ENCODE assay signal across 8 cellular contexts in the genomic region with DNA sequence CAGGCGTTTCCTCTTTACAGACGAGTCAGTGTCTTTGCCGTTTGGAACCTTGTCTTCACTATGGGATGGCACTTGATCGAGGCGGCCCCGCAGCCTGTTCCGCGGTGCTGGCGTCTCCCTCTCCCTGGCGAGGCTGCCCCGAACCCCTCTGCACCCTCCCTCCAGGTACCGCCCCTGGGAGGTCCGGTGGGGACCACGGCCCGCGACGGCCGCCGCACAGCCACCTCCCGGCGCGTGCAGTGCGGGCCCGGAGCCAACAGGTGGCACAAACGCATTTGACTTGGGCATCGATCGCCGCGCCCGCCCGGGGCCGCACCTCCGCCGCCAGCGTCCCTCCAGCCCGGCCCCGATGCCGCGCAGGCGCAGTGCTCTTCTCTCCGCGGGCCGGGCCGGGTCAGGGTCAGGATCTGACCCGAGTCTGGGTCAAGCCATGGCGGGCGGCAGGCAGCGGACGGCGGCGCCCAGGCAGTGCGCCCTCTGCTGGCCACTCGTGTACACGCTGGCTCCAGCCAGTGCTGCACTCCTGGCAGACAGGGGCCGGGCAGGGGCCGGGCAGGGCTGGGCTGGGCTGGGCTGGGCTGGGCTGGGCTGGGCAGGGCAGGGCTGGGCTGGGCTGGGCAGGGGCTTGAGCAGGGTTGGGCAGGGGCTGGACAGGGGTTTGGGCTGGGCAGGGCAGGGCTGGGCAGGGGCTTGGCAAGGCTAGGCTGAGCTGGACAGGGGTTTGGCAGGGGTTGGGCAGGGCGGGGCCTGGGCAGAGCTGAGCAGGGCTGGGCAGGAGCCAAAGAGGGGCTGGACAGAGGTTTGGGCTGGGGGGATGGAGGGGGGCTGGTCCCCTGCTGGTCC.
DNase-seq lines count a peak whose midpoint lies in the region; ATAC-seq and TF ChIP-seq lines count a peak whose summit lies in the region.

No MANE protein-coding gene starts in this region.

- peak; percentile 68 for TF ChIP-seq CTCF in parathyroid adenoma (IDR thresholded peaks at IDR 0.05)
- peak; percentile 85 for TF ChIP-seq CTCF in type B pancreatic cell (conservative IDR thresholded peaks at IDR 0.05)

- ATAC-seq in GM19463 (IDR thresholded peaks at IDR 0.05; ENCODE audit: unreplicated experiment), result peak; percentile 95
- peak; percentile 63 for ATAC-seq in HG03575 (IDR thresholded peaks at IDR 0.05; ENCODE audit: extremely low read depth, insufficient number of reproducible peaks, low FRiP score, unreplicated experiment)

- no peaks in the 10 kb centered on the region for H3K27me3 ChIP-seq in CD8-positive, alpha-beta memory T cell (ENCODE audit: insufficient read depth, low read length, poor library complexity, severe bottlenecking)
- H3K27me3 ChIP-seq in parathyroid adenoma (ENCODE audit: control insufficient read depth, insufficient read depth, low read length), result no peaks in the 10 kb centered on the region

- H3K9me3 Mint-ChIP-seq in CD8-positive, alpha-beta memory T cell, result no peaks in the 10 kb centered on the region
- H3K9me3 Mint-ChIP-seq in type B pancreatic cell, result no peaks in the 10 kb centered on the region

- H3K36me3 ChIP-seq in CD8-positive, alpha-beta memory T cell (ENCODE audit: insufficient read depth, low read length), result no peaks in the 10 kb centered on the region
- H3K36me3 ChIP-seq in parathyroid adenoma (ENCODE audit: control insufficient read depth, insufficient read depth, low read length), result no peaks in the 10 kb centered on the region

- H3K27ac ChIP-seq in CD8-positive, alpha-beta memory T cell (ENCODE audit: low read depth, low read length), result no peak overlapping the region
- H3K27ac ChIP-seq in parathyroid adenoma, result no peak overlapping the region

- H3K4me3 ChIP-seq in CD8-positive, alpha-beta memory T cell (ENCODE audit: low read length), result peak overlapping the region; percentile 50
- H3K4me3 ChIP-seq in parathyroid adenoma (ENCODE audit: low read depth, low read length), result peak overlapping the region; percentile 35

- CTCF ChIA-PET in CD8-positive, alpha-beta memory T cell (lab: Charles Lee), result interaction anchor here (0.6 to 1.2 kb wide), 3 partner anchors 17 to 302 kb away, joined by 3 to 4 read pairs (median 3); no protein-coding TSS in a partner anchor

- no peaks in the 10 kb centered on the region for H3K4me1 ChIP-seq in CD8-positive, alpha-beta memory T cell (ENCODE audit: insufficient read depth, low read length)
- H3K4me1 ChIP-seq in parathyroid adenoma, result no peaks in the 10 kb centered on the region

- H3K9ac ChIP-seq in parathyroid adenoma, result no peak overlapping the region

- peak overlapping the region; percentile 81 for H3K4me2 ChIP-seq in parathyroid adenoma (ENCODE audit: low read length)

- no peak overlapping the region for H3K27ac Mint-ChIP-seq in CD8-positive, alpha-beta memory T cell
- no peak overlapping the region for H3K27ac Mint-ChIP-seq in type B pancreatic cell

- peak overlapping the region in 6 of 7 donors; percentile 55 to 84 (median 65) for H3K4me3 Mint-ChIP-seq in CD8-positive, alpha-beta memory T cell
- peak overlapping the region; percentile 51 for H3K4me3 Mint-ChIP-seq in type B pancreatic cell

- no peaks in the 10 kb centered on the region for H3K9me3 ChIP-seq in CD8-positive, alpha-beta memory T cell (ENCODE audit: low read length)
- no peaks in the 10 kb centered on the region for H3K9me3 ChIP-seq in parathyroid adenoma (ENCODE audit: control insufficient read depth, low read length)

- no peaks in the 10 kb centered on the region for H3K79me2 ChIP-seq in parathyroid adenoma

- no peaks in the 10 kb centered on the region for H3K4me1 Mint-ChIP-seq in CD8-positive, alpha-beta memory T cell
- no peaks in the 10 kb centered on the region for H3K4me1 Mint-ChIP-seq in type B pancreatic cell (ENCODE audit: unreplicated experiment)

- POLR2A ChIA-PET in CD8-positive, alpha-beta memory T cell (lab: Charles Lee), result no interaction called here

- H3K27me3 Mint-ChIP-seq in CD8-positive, alpha-beta memory T cell, result peaks cover 24 to 43% of the 10 kb centered on the region in 2 donors
- peaks cover 38% of the 10 kb centered on the region for H3K27me3 Mint-ChIP-seq in type B pancreatic cell

- peak overlapping the region; percentile 48 for H2AFZ ChIP-seq in parathyroid adenoma

- H3K36me3 Mint-ChIP-seq in CD8-positive, alpha-beta memory T cell, result no peaks in the 10 kb centered on the region
- peaks cover 3% of the 10 kb centered on the region for H3K36me3 Mint-ChIP-seq in type B pancreatic cell

- DNase-seq in CD8-positive, alpha-beta memory T cell, result peak; percentile 36 to 55 (median 49)
- peak; percentile 40 for DNase-seq in RKO (ENCODE audit: low spot score)
- peak; percentile 48 for DNase-seq in activated gamma-delta T cell treated with Interleukin-2 at 50 U/mL for 16 hours
- DNase-seq in globus pallidus (ENCODE audit: low spot score), result peak; percentile 47
- DNase-seq in type B pancreatic cell (ENCODE audit: extremely low spot score, unreplicated experiment), result peak; percentile 89
